In genomic region chr11:47213985-47214564, GRCh38 we compare ENCODE assay signal across 1 cellular context.
TF ChIP-seq lines count a peak whose summit lies in the region.

No MANE protein-coding gene starts in this region.

TF ChIP-seq in HepG2, 621 proteins besides CTCF, POLR2A, EP300 and RAD21 (continued from another document and continues in another):
- no peak for TF ChIP-seq ZNF446 (CRISPR knock-in tag; IDR thresholded peaks at IDR 0.05)
- no peak for TF ChIP-seq ZNF292 (CRISPR knock-in tag; IDR thresholded peaks at IDR 0.05; ENCODE audit: borderline replicate concordance, low read depth)
- peak in 1 of 2 experiments; percentile 6; a peak in 1 of 4 replicates for TF ChIP-seq KLF16 (CRISPR knock-in tag; IDR thresholded peaks at IDR 0.05)
- TF ChIP-seq RELA (CRISPR knock-in tag; IDR thresholded peaks at IDR 0.05): no peak
- no peak; the same call in 1 of the 2 replicates for TF ChIP-seq ZNF280B (CRISPR knock-in tag; IDR thresholded peaks at IDR 0.05; ENCODE audit: borderline replicate concordance)
- TF ChIP-seq, protein P1, sequence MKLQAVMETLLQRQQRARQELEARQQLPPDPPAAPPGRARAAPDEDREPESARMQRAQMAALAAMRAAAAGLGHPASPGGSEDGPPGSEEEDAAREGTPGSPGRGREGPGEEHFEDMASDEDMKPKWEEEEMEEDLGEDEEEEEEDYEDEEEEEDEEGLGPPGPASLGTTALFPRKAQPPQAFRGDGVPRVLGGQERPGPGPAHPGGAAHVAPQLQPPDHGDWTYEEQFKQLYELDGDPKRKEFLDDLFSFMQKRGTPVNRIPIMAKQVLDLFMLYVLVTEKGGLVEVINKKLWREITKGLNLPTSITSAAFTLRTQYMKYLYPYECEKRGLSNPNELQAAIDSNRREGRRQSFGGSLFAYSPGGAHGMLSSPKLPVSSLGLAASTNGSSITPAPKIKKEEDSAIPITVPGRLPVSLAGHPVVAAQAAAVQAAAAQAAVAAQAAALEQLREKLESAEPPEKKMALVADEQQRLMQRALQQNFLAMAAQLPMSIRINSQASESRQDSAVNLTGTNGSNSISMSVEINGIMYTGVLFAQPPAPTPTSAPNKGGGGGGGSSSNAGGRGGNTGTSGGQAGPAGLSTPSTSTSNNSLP (IDR thresholded peaks at IDR 0.05; ENCODE audit: low read depth, low read length): no peak
- peak; percentile 71 for TF ChIP-seq BCL6 (CRISPR knock-in tag; IDR thresholded peaks at IDR 0.05)
- no peak; the same call in 1 of the 2 replicates for TF ChIP-seq PAXIP1 (CRISPR knock-in tag; conservative IDR thresholded peaks at IDR 0.05)
- no peak for TF ChIP-seq U2AF1 (optimal IDR thresholded peaks at IDR 0.05; ENCODE audit: low read depth, low read length)
- no peak for TF ChIP-seq SUZ12 (IDR thresholded peaks at IDR 0.05; ENCODE audit: low read depth, low read length)
- TF ChIP-seq SETDB1 (CRISPR knock-in tag; IDR thresholded peaks at IDR 0.05; ENCODE audit: borderline replicate concordance): no peak
- TF ChIP-seq PHF8 (CRISPR knock-in tag; IDR thresholded peaks at IDR 0.05): no peak; the same call in none of the 2 replicates
- no peak for TF ChIP-seq ARHGAP35 (CRISPR knock-in tag; IDR thresholded peaks at IDR 0.05; ENCODE audit: borderline replicate concordance)
- no peak for TF ChIP-seq GTF3A (CRISPR knock-in tag; conservative IDR thresholded peaks at IDR 0.05)
- TF ChIP-seq MEIS2 (CRISPR knock-in tag; IDR thresholded peaks at IDR 0.05): no peak
- TF ChIP-seq HOXA9 (CRISPR knock-in tag; IDR thresholded peaks at IDR 0.05; ENCODE audit: borderline replicate concordance): no peak
- TF ChIP-seq KDM6A (CRISPR knock-in tag; IDR thresholded peaks at IDR 0.05; ENCODE audit: low read depth): 0 out of 2 replicates have a peak, but pooled peaks have one; percentile 16
- no peak for TF ChIP-seq MTA3 (CRISPR knock-in tag; IDR thresholded peaks at IDR 0.05)
- TF ChIP-seq MAFK (conservative IDR thresholded peaks at IDR 0.05 in 1 of 2, IDR thresholded peaks at IDR 0.05 in 1 of 2; ENCODE audit: low read length in 2 of 2): no peak
- no peak for TF ChIP-seq TMF1 (CRISPR knock-in tag; IDR thresholded peaks at IDR 0.05; ENCODE audit: low read depth)
- no peak for TF ChIP-seq ZNF781 (CRISPR knock-in tag; IDR thresholded peaks at IDR 0.05; ENCODE audit: borderline replicate concordance, not compliant biosample characterization)
- TF ChIP-seq ZNF564 (CRISPR knock-in tag; IDR thresholded peaks at IDR 0.05): no peak
- no peak for TF ChIP-seq ZBTB7A (CRISPR knock-in tag; IDR thresholded peaks at IDR 0.05)
- no peak for TF ChIP-seq ATRX (CRISPR knock-in tag; IDR thresholded peaks at IDR 0.05; ENCODE audit: borderline replicate concordance)
- no peak for TF ChIP-seq DBP (CRISPR knock-in tag; IDR thresholded peaks at IDR 0.05; ENCODE audit: not compliant biosample characterization)
- no peak for TF ChIP-seq RCOR2 (CRISPR knock-in tag; IDR thresholded peaks at IDR 0.05)
- no peak for TF ChIP-seq GZF1 (CRISPR knock-in tag; IDR thresholded peaks at IDR 0.05)
- TF ChIP-seq ZFP62 (CRISPR knock-in tag; IDR thresholded peaks at IDR 0.05): no peak
- no peak for TF ChIP-seq ZNF780A (CRISPR knock-in tag; IDR thresholded peaks at IDR 0.05)
- TF ChIP-seq FOXK1 (CRISPR knock-in tag; IDR thresholded peaks at IDR 0.05; ENCODE audit: borderline replicate concordance, low read depth): no peak; the same call in 1 of the 2 replicates
- TF ChIP-seq PREB (CRISPR knock-in tag; IDR thresholded peaks at IDR 0.05): no peak
- no peak for TF ChIP-seq MIER3 (CRISPR knock-in tag; IDR thresholded peaks at IDR 0.05; ENCODE audit: borderline replicate concordance)
- no peak for TF ChIP-seq SATB2 (CRISPR knock-in tag; IDR thresholded peaks at IDR 0.05)
- TF ChIP-seq TEAD3 (CRISPR knock-in tag; optimal IDR thresholded peaks at IDR 0.05; ENCODE audit: borderline replicate concordance): no peak
- no peak for TF ChIP-seq ZNF724P (CRISPR knock-in tag; IDR thresholded peaks at IDR 0.05; ENCODE audit: borderline replicate concordance)
- TF ChIP-seq, protein P2, sequence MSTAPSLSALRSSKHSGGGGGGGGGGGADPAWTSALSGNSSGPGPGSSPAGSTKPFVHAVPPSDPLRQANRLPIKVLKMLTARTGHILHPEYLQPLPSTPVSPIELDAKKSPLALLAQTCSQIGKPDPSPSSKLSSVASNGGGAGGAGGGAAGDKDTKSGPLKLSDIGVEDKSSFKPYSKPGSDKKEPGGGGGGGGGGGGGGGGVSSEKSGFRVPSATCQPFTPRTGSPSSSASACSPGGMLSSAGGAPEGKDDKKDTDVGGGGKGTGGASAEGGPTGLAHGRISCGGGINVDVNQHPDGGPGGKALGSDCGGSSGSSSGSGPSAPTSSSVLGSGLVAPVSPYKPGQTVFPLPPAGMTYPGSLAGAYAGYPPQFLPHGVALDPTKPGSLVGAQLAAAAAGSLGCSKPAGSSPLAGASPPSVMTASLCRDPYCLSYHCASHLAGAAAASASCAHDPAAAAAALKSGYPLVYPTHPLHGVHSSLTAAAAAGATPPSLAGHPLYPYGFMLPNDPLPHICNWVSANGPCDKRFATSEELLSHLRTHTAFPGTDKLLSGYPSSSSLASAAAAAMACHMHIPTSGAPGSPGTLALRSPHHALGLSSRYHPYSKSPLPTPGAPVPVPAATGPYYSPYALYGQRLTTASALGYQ (CRISPR knock-in tag; IDR thresholded peaks at IDR 0.05): no peak
- TF ChIP-seq MED1 (CRISPR knock-in tag; IDR thresholded peaks at IDR 0.05): no peak
- TF ChIP-seq, protein P3, sequence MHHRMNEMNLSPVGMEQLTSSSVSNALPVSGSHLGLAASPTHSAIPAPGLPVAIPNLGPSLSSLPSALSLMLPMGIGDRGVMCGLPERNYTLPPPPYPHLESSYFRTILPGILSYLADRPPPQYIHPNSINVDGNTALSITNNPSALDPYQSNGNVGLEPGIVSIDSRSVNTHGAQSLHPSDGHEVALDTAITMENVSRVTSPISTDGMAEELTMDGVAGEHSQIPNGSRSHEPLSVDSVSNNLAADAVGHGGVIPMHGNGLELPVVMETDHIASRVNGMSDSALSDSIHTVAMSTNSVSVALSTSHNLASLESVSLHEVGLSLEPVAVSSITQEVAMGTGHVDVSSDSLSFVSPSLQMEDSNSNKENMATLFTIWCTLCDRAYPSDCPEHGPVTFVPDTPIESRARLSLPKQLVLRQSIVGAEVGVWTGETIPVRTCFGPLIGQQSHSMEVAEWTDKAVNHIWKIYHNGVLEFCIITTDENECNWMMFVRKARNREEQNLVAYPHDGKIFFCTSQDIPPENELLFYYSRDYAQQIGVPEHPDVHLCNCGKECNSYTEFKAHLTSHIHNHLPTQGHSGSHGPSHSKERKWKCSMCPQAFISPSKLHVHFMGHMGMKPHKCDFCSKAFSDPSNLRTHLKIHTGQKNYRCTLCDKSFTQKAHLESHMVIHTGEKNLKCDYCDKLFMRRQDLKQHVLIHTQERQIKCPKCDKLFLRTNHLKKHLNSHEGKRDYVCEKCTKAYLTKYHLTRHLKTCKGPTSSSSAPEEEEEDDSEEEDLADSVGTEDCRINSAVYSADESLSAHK (CRISPR knock-in tag; IDR thresholded peaks at IDR 0.05; ENCODE audit: borderline replicate concordance): no peak
- no peak for TF ChIP-seq ZNF616 (CRISPR knock-in tag; IDR thresholded peaks at IDR 0.05; ENCODE audit: low read depth)
- TF ChIP-seq TBX3 (IDR thresholded peaks at IDR 0.05; ENCODE audit: borderline replicate concordance): no peak
- peak; percentile 94; the same call in 1 of the 2 replicates for TF ChIP-seq ZNF770 (CRISPR knock-in tag; IDR thresholded peaks at IDR 0.05)
- no peak for TF ChIP-seq KAT2B (IDR thresholded peaks at IDR 0.05; ENCODE audit: borderline replicate concordance, low read depth, low read length)
- no peak for TF ChIP-seq ZMYM2 (CRISPR knock-in tag; IDR thresholded peaks at IDR 0.05)
- TF ChIP-seq ZNF670 (CRISPR knock-in tag; IDR thresholded peaks at IDR 0.05; ENCODE audit: borderline replicate concordance): no peak
- TF ChIP-seq, protein P4, sequence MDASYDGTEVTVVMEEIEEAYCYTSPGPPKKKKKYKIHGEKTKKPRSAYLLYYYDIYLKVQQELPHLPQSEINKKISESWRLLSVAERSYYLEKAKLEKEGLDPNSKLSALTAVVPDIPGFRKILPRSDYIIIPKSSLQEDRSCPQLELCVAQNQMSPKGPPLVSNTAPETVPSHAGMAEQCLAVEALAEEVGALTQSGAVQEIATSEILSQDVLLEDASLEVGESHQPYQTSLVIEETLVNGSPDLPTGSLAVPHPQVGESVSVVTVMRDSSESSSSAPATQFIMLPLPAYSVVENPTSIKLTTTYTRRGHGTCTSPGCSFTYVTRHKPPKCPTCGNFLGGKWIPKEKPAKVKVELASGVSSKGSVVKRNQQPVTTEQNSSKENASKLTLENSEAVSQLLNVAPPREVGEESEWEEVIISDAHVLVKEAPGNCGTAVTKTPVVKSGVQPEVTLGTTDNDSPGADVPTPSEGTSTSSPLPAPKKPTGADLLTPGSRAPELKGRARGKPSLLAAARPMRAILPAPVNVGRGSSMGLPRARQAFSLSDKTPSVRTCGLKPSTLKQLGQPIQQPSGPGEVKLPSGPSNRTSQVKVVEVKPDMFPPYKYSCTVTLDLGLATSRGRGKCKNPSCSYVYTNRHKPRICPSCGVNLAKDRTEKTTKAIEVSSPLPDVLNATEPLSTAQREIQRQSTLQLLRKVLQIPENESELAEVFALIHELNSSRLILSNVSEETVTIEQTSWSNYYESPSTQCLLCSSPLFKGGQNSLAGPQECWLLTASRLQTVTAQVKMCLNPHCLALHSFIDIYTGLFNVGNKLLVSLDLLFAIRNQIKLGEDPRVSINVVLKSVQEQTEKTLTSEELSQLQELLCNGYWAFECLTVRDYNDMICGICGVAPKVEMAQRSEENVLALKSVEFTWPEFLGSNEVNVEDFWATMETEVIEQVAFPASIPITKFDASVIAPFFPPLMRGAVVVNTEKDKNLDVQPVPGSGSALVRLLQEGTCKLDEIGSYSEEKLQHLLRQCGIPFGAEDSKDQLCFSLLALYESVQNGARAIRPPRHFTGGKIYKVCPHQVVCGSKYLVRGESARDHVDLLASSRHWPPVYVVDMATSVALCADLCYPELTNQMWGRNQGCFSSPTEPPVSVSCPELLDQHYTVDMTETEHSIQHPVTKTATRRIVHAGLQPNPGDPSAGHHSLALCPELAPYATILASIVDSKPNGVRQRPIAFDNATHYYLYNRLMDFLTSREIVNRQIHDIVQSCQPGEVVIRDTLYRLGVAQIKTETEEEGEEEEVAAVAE (CRISPR knock-in tag; IDR thresholded peaks at IDR 0.05; ENCODE audit: borderline replicate concordance): no peak
- TF ChIP-seq HNRNPL (IDR thresholded peaks at IDR 0.05; ENCODE audit: low read depth, low read length): no peak
